Comparison of ENCODE assay signal across 20 cellular contexts in genomic region chr15:54374184-54374947, GRCh38.
DNase-seq lines count a peak whose midpoint lies in the region; ATAC-seq, FAIRE-seq and TF ChIP-seq lines count a peak whose summit lies in the region.
"Had no signal": no experiment of that assay in that cellular context is flagged by ENCODE, and none has a peak within 500 bp of the region (broad histone marks: within the 10 kb centered on the region; RNA-seq: fewer than 3 reads in every experiment).

No MANE protein-coding gene starts in this region.

- H3K9me3 Mint-ChIP-seq in endodermal cell (no peaks in the 10 kb centered on the region), neural progenitor cell (no peaks in the 10 kb centered on the region)

- H3K27ac Mint-ChIP-seq in endodermal cell (no peak overlapping the region), neural progenitor cell (no peak overlapping the region)
- H3K27ac Mint-ChIP-seq: CD8-positive, alpha-beta memory T cell; GM23338 had no signal

- no peaks in the 10 kb centered on the region for H3K27me3 ChIP-seq in heart right ventricle
- H3K27me3 ChIP-seq in endodermal cell (ENCODE audit: control insufficient read depth, insufficient read depth, low read length, poor library complexity, severe bottlenecking): no peaks in the 10 kb centered on the region
- no peaks in the 10 kb centered on the region for H3K27me3 ChIP-seq in neural progenitor cell
- H3K27me3 ChIP-seq in ovary: peaks cover 3% of the 10 kb centered on the region
- H3K27me3 ChIP-seq: BLaER1 had no signal

- H2AFZ ChIP-seq in neural progenitor cell (replicated peaks): no peak overlapping the region
- H2AFZ ChIP-seq: GM23338 had no signal

- H3F3A ChIP-seq in neural progenitor cell (ENCODE audit: low read depth): no peaks in the 10 kb centered on the region

- H4K20me1 ChIP-seq in neural progenitor cell (ENCODE audit: low read depth): no peaks in the 10 kb centered on the region
- H4K20me1 ChIP-seq: BLaER1 had no signal

- H3K4me1 Mint-ChIP-seq in endodermal cell (no peaks in the 10 kb centered on the region), neural progenitor cell (no peaks in the 10 kb centered on the region)
- H3K4me1 Mint-ChIP-seq: CD8-positive, alpha-beta memory T cell had no signal

- no peaks in the 10 kb centered on the region for H3K27me3 Mint-ChIP-seq in endodermal cell (ENCODE audit: insufficient read depth)
- no peaks in the 10 kb centered on the region for H3K27me3 Mint-ChIP-seq in neural progenitor cell (ENCODE audit: insufficient read depth, low read depth)
- H3K27me3 Mint-ChIP-seq: CD8-positive, alpha-beta memory T cell had no signal

- WGBS in heart right ventricle, 2 donors: 77 to 82% methylated on average over 5 of the region's 5 CpGs
- WGBS in endodermal cell (ENCODE audit: insufficient coverage in 1 of 2, insufficient read length in 1 of 2), 2 experiments: 95% methylated on average over 5 of the region's 5 CpGs; no CpG with 5 or more reads in 1 of the 2 experiments
- 73 to 89% (median 88%) methylated on average over 5 of the region's 5 CpGs for WGBS in ovary, 3 donors

- H3K36me3 ChIP-seq in heart right ventricle (no peaks in the 10 kb centered on the region), endodermal cell (ENCODE audit: control insufficient read depth, insufficient read depth, low read length) (no peaks in the 10 kb centered on the region), neural progenitor cell (no peaks in the 10 kb centered on the region), ovary (no peaks in the 10 kb centered on the region)
- H3K36me3 ChIP-seq: BLaER1 had no signal

- H3K4me3 ChIP-seq in heart right ventricle (no peak overlapping the region), endodermal cell (ENCODE audit: low read length) (no peak overlapping the region), neural progenitor cell (no peak overlapping the region), ovary (no peak overlapping the region)
- H3K4me3 ChIP-seq: BLaER1, GM23338 had no signal

- TF ChIP-seq EP300 in ovary (IDR thresholded peaks at IDR 0.05): no peak

- intact Hi-C loops in Right ventricle myocardium superior (cut with DNase I): no loop called here
- intact Hi-C loops in heart right ventricle (cut with DNase I): no loop called here
- intact Hi-C loops in ovary (cut with DNase I): loop anchor here in 1 of 4 donors (5.0 kb wide), 1 partner anchor 727 kb away; no protein-coding TSS in a partner anchor

- no peak for FAIRE-seq in RCC 7860 (lab: Jason Lieb, UNC)
- FAIRE-seq: G401.6 had no signal

- H3K4me2 ChIP-seq in neural progenitor cell: no peak overlapping the region
- H3K4me2 ChIP-seq: BLaER1, GM23338 had no signal

- peaks cover 0 to 26% (median 0%) of the 10 kb centered on the region in 11 donors for H3K9me3 ChIP-seq in heart right ventricle
- no peaks in the 10 kb centered on the region for H3K9me3 ChIP-seq in endodermal cell (ENCODE audit: control insufficient read depth, low read length)
- peaks cover 12% of the 10 kb centered on the region for H3K9me3 ChIP-seq in neural progenitor cell (ENCODE audit: low read depth)
- H3K9me3 ChIP-seq in ovary: no peaks in the 10 kb centered on the region

- TF ChIP-seq POLR2A in ovary (IDR thresholded peaks at IDR 0.05): no peak

- H3K36me3 Mint-ChIP-seq in endodermal cell (ENCODE audit: low read depth): no peaks in the 10 kb centered on the region
- H3K36me3 Mint-ChIP-seq in neural progenitor cell: no peaks in the 10 kb centered on the region
- H3K36me3 Mint-ChIP-seq: CD8-positive, alpha-beta memory T cell had no signal

- H3K79me2 ChIP-seq in neural progenitor cell (ENCODE audit: low read depth): no peaks in the 10 kb centered on the region

- TF ChIP-seq CTCF in heart right ventricle (IDR thresholded peaks at IDR 0.05): no peak
- TF ChIP-seq CTCF in endodermal cell (conservative IDR thresholded peaks at IDR 0.05): no peak
- TF ChIP-seq CTCF in neural progenitor cell (IDR thresholded peaks at IDR 0.05): no peak
- no peak for TF ChIP-seq CTCF in ovary (IDR thresholded peaks at IDR 0.05)

- peak; percentile 15 for DNase-seq in Right ventricle myocardium superior
- DNase-seq in heart right ventricle: no peak
- DNase-seq in endodermal cell: peak; percentile 42
- peak; percentile 3 for DNase-seq in neural progenitor cell (ENCODE audit: low spot score)
- DNase-seq in ovary: no peak
- DNase-seq in RCC 7860 (ENCODE audit: low spot score): no peak
- DNase-seq in NCI-H128 (lab: John Stamatoyannopoulos, UW; ENCODE audit: unreplicated experiment): no peak
- no peak for DNase-seq in NAMALWA (ENCODE audit: low spot score)
- DNase-seq: CD8-positive, alpha-beta memory T cell; DND-41; KBM-7; NCI-H1436; NCI-H2029; NCI-H526; NK-92 treated with Interleukin-12 subunit alpha and Interleukin-12 subunit beta, amount 100 ng/mL, for 24 hours; OCI-M1 had no signal

- H3K9ac ChIP-seq in endodermal cell (ENCODE audit: extremely low read depth, low read length, poor library complexity, severe bottlenecking): no peak overlapping the region
- no peak overlapping the region for H3K9ac ChIP-seq in neural progenitor cell
- H3K9ac ChIP-seq: BLaER1 had no signal

- H3K27ac ChIP-seq in heart right ventricle (no peak overlapping the region), endodermal cell (ENCODE audit: low read depth, low read length) (no peak overlapping the region), neural progenitor cell (no peak overlapping the region), ovary (no peak overlapping the region)
- H3K27ac ChIP-seq: BLaER1, RWPE1 had no signal

- no peaks in the 10 kb centered on the region for H3K4me1 ChIP-seq in heart right ventricle
- no peaks in the 10 kb centered on the region for H3K4me1 ChIP-seq in endodermal cell (ENCODE audit: control insufficient read depth, insufficient read depth, low read length)
- H3K4me1 ChIP-seq in neural progenitor cell: no peaks in the 10 kb centered on the region
- H3K4me1 ChIP-seq in ovary (ENCODE audit: insufficient read depth): no peaks in the 10 kb centered on the region
- H3K4me1 ChIP-seq: BLaER1 had no signal

- ATAC-seq in Right ventricle myocardium superior (ENCODE audit: poor library complexity) (no peak), heart right ventricle (no peak)
- ATAC-seq: GM23338 had no signal

- H3K4me3 Mint-ChIP-seq in endodermal cell (no peak overlapping the region), neural progenitor cell (no peak overlapping the region)
- H3K4me3 Mint-ChIP-seq: CD8-positive, alpha-beta memory T cell; GM23338 had no signal

Comparison
In these comparisons a context has a peak if more than half of its experiments do, and no peak if none do; other contexts are left out.
1. DNase-seq: peak in Right ventricle myocardium superior (single experiment), endodermal cell (single experiment) and neural progenitor cell (single experiment); none in heart right ventricle (0 of 2), ovary (0 of 5), RCC 7860 (single experiment), NCI-H128 (single experiment) and NAMALWA (single experiment).